In genomic region chr6:108238321-108238720, GRCh38 we compare ENCODE assay signal across 39 cellular contexts.
"Had no signal": no experiment of that assay in that cellular context is flagged by ENCODE, and none has a peak within 500 bp of the region (broad histone marks: within the 10 kb centered on the region; RNA-seq: fewer than 3 reads in every experiment).

No MANE protein-coding gene starts in this region.

- H3K4me3 Mint-ChIP-seq: activated naive CD4-positive, alpha-beta T cell treated with anti-CD3 and anti-CD28 coated beads for 36 hours; activated naive CD4-positive, alpha-beta T cell treated with anti-CD3 and anti-CD28 coated beads, Interleukin-2, amount 10 ng/mL, durations not matched to agents 7 days and 5 days; activated naive CD4-positive, alpha-beta T cell treated with anti-CD3 and anti-CD28 coated beads, Interleukin-2, amount 50 U/mL, for 24 hours; activated naive CD8-positive, alpha-beta T cell; activated naive CD8-positive, alpha-beta T cell treated with anti-CD3 and anti-CD28 coated beads for 36 hours; activated naive CD8-positive, alpha-beta T cell treated with anti-CD3 and anti-CD28 coated beads, Interleukin-2, amount 10 ng/mL, durations not matched to agents 7 days and 5 days; activated naive CD8-positive, alpha-beta T cell treated with anti-CD3 and anti-CD28 coated beads, Interleukin-2, amount 50 U/mL, for 24 hours; activated T-cell treated with anti-CD3 and anti-CD28 coated beads, Interleukin-2, amount 50 U/mL, for 24 hours; activated T-cell treated with anti-CD3 and anti-CD28 coated beads, Interleukin-2, amount 50 U/mL, for 4 hours; activated T-cell treated with anti-CD3 and anti-CD28 coated beads, Interleukin-2, amount 50 U/mL, for 72 hours; activated T-helper 1 cell treated with anti-CD3 and anti-CD28 coated beads, Interleukin-12 subunit alpha, Interleukin-12 subunit beta, Interleukin-2, Interleukin-4 antibody, amounts not matched to agents 30 ng/mL and 10 ng/mL and 1 ng/mL, durations not matched to agents 14 hours and 24 hours and 36 hours; activated T-helper 17 cell treated with anti-CD3 and anti-CD28 coated beads, Interleukin-2, amount 50 U/mL, for 72 hours; brain; central memory CD8-positive, alpha-beta T cell had no signal

- H3K4me1 ChIP-seq: ascending aorta, breast epithelium had no signal

- H3K4me3 ChIP-seq: adrenal gland, ascending aorta, body of pancreas, breast epithelium, cardiac muscle cell had no signal

- H3K27ac Mint-ChIP-seq: activated naive CD4-positive, alpha-beta T cell treated with anti-CD3 and anti-CD28 coated beads for 36 hours; activated naive CD4-positive, alpha-beta T cell treated with anti-CD3 and anti-CD28 coated beads, Interleukin-2, amount 10 ng/mL, durations not matched to agents 7 days and 5 days; activated naive CD4-positive, alpha-beta T cell treated with anti-CD3 and anti-CD28 coated beads, Interleukin-2, amount 50 U/mL, for 24 hours; activated naive CD4-positive, alpha-beta T cell treated with anti-CD3 and anti-CD28 coated beads, Interleukin-2, amount 50 U/mL, for 72 hours; activated naive CD8-positive, alpha-beta T cell; activated naive CD8-positive, alpha-beta T cell treated with anti-CD3 and anti-CD28 coated beads for 36 hours; activated naive CD8-positive, alpha-beta T cell treated with anti-CD3 and anti-CD28 coated beads, Interleukin-2, amount 10 ng/mL, durations not matched to agents 7 days and 5 days; activated naive CD8-positive, alpha-beta T cell treated with anti-CD3 and anti-CD28 coated beads, Interleukin-2, amount 50 U/mL, for 24 hours; activated T-cell treated with anti-CD3 and anti-CD28 coated beads, Interleukin-2, amount 50 U/mL, for 24 hours; activated T-cell treated with anti-CD3 and anti-CD28 coated beads, Interleukin-2, amount 50 U/mL, for 72 hours; activated T-helper 1 cell treated with anti-CD3 and anti-CD28 coated beads, Interleukin-12 subunit alpha, Interleukin-12 subunit beta, Interleukin-2, Interleukin-4 antibody, amounts not matched to agents 30 ng/mL and 10 ng/mL and 1 ng/mL, durations not matched to agents 14 hours and 24 hours and 36 hours; activated T-helper 17 cell treated with anti-CD3 and anti-CD28 coated beads, Interleukin-2, amount 50 U/mL, for 72 hours; activated T-helper 2 cell treated with anti-CD3 and anti-CD28 coated beads, Interferon-gamma antibody, Interleukin-2, Interleukin-4, amounts not matched to agents 10 μg/mL and 5 μg/mL and 100 μg/mL, durations not matched to agents 14 hours and 24 hours and 36 hours; brain had no signal

- ATAC-seq: activated naive CD4-positive, alpha-beta T cell treated with anti-CD3 and anti-CD28 coated beads, Interleukin-2, amount 50 U/mL, for 72 hours; activated naive CD8-positive, alpha-beta T cell treated with anti-CD3 and anti-CD28 coated beads, Interleukin-2, amount 50 U/mL, for 24 hours; activated T-cell treated with anti-CD3 and anti-CD28 coated beads, Interleukin-2, amount 50 U/mL, for 4 hours; activated T-cell treated with anti-CD3 and anti-CD28 coated beads, Interleukin-2, amount 50 U/mL, for 72 hours; activated T-helper 17 cell treated with anti-CD3 and anti-CD28 coated beads, Interleukin-2, amount 50 U/mL, for 72 hours; body of pancreas had no signal

- H3K4me1 Mint-ChIP-seq: activated naive CD4-positive, alpha-beta T cell treated with anti-CD3 and anti-CD28 coated beads, Interleukin-2, amount 10 ng/mL, durations not matched to agents 7 days and 5 days; brain had no signal

- H3K27me3 Mint-ChIP-seq: activated naive CD4-positive, alpha-beta T cell treated with anti-CD3 and anti-CD28 coated beads, Interleukin-2, amount 10 ng/mL, durations not matched to agents 7 days and 5 days; activated naive CD4-positive, alpha-beta T cell treated with anti-CD3 and anti-CD28 coated beads, Interleukin-2, amount 50 U/mL, for 24 hours; activated naive CD8-positive, alpha-beta T cell; activated naive CD8-positive, alpha-beta T cell treated with anti-CD3 and anti-CD28 coated beads for 36 hours; activated naive CD8-positive, alpha-beta T cell treated with anti-CD3 and anti-CD28 coated beads, Interleukin-2, amount 10 ng/mL, durations not matched to agents 7 days and 5 days; activated naive CD8-positive, alpha-beta T cell treated with anti-CD3 and anti-CD28 coated beads, Interleukin-2, amount 50 U/mL, for 24 hours; activated T-cell treated with anti-CD3 and anti-CD28 coated beads, Interleukin-2, amount 50 U/mL, for 24 hours; activated T-helper 17 cell treated with anti-CD3 and anti-CD28 coated beads, Interleukin-2, amount 50 U/mL, for 72 hours; brain; central memory CD8-positive, alpha-beta T cell had no signal

- H3K9me3 Mint-ChIP-seq: activated naive CD4-positive, alpha-beta T cell treated with anti-CD3 and anti-CD28 coated beads, Interleukin-2, amount 50 U/mL, for 24 hours; activated naive CD4-positive, alpha-beta T cell treated with anti-CD3 and anti-CD28 coated beads, Interleukin-2, amount 50 U/mL, for 72 hours; activated T-cell treated with anti-CD3 and anti-CD28 coated beads, Interleukin-2, amount 50 U/mL, for 4 hours; activated T-helper 17 cell treated with anti-CD3 and anti-CD28 coated beads, Interleukin-2, amount 50 U/mL, for 72 hours had no signal

- H3K27ac ChIP-seq: adrenal gland, ascending aorta, body of pancreas, brain microvascular endothelial cell, breast epithelium, cardiac muscle cell had no signal

- H3K36me3 ChIP-seq: adrenal gland, brain microvascular endothelial cell, breast epithelium, cardiac muscle cell had no signal

- H3K9me3 ChIP-seq: adrenal gland, ascending aorta, body of pancreas had no signal

- DNase-seq: activated effector memory CD4-positive, alpha-beta T cell treated with anti-CD3 and anti-CD28 coated beads, Interleukin-2, amount 50 U/mL, for 16 hours; activated effector memory CD4-positive, alpha-beta T cell treated with Interleukin-2 at 50 U/mL for 16 hours; activated gamma-delta T cell; activated gamma-delta T cell treated with Interleukin-2 at 50 U/mL for 16 hours; activated naive CD4-positive, alpha-beta T cell; activated naive CD4-positive, alpha-beta T cell treated with anti-CD3 and anti-CD28 coated beads for 36 hours; activated naive CD4-positive, alpha-beta T cell treated with anti-CD3 and anti-CD28 coated beads, Interleukin-2, amount 10 ng/mL, durations not matched to agents 7 days and 5 days; activated naive CD4-positive, alpha-beta T cell treated with anti-CD3 and anti-CD28 coated beads, Interleukin-2, amount 50 U/mL, for 16 hours; activated naive CD4-positive, alpha-beta T cell treated with Interleukin-2 at 50 U/mL for 16 hours; activated naive CD8-positive, alpha-beta T cell treated with anti-CD3 and anti-CD28 coated beads for 36 hours; activated naive CD8-positive, alpha-beta T cell treated with anti-CD3 and anti-CD28 coated beads, Interleukin-2, amount 10 ng/mL, durations not matched to agents 7 days and 5 days; activated naive CD8-positive, alpha-beta T cell treated with anti-CD3 and anti-CD28 coated beads, Interleukin-2, amount 50 U/mL, for 24 hours; activated T-cell treated with anti-CD3 and anti-CD28 coated beads for 4 hours; activated T-cell treated with anti-CD3 and anti-CD28 coated beads, Interleukin-2, amount 50 U/mL, for 1 hour; activated T-cell treated with anti-CD3 and anti-CD28 coated beads, Interleukin-2, amount 50 U/mL, for 24 hours; activated T-cell treated with anti-CD3 and anti-CD28 coated beads, Interleukin-2, amount 50 U/mL, for 4 hours; activated T-cell treated with anti-CD3 and anti-CD28 coated beads, Interleukin-2, amount 50 U/mL, for 48 hours; activated T-cell treated with anti-CD3 and anti-CD28 coated beads, Interleukin-2, amount 50 U/mL, for 72 hours; adrenal gland; amniotic stem cell; amygdala; anterior cingulate cortex; aorta; body of pancreas; brain microvascular endothelial cell; caudate nucleus; central memory CD4-positive, alpha-beta T cell; cerebellar nuclear complex had no signal

- H3K27me3 ChIP-seq: adrenal gland, ascending aorta, body of pancreas, brain microvascular endothelial cell, breast epithelium, cardiac muscle cell had no signal
